Comparison of ENCODE assay signal across 25 cellular contexts in genomic region chr4:22903913-22904312, GRCh38.
"Had no signal": no experiment of that assay in that cellular context is flagged by ENCODE, and none has a peak within 500 bp of the region (broad histone marks: within the 10 kb centered on the region; RNA-seq: fewer than 3 reads in every experiment).

No MANE protein-coding gene starts in this region.

- ATAC-seq: effector memory CD8-positive, alpha-beta T cell; esophagus mucosa; foreskin keratinocyte; gastrocnemius medialis; gastroesophageal sphincter; heart left ventricle; heart right ventricle had no signal

- H3K36me3 ChIP-seq: colonic mucosa, esophagus muscularis mucosa, esophagus squamous epithelium, gastrocnemius medialis, gastroesophageal sphincter, heart left ventricle, heart right ventricle had no signal

- H3K27ac Mint-ChIP-seq: dendritic cell treated with granulocyte-macrophage colony-stimulating factor and Interleukin-4, amounts not matched to agents 40 ng/mL and 50 ng/mL, for 4 days; effector memory CD8-positive, alpha-beta T cell; endodermal cell had no signal

- H3K27ac ChIP-seq: colonic mucosa, coronary artery, dorsolateral prefrontal cortex, epithelial cell of prostate, esophagus muscularis mucosa, esophagus squamous epithelium, foreskin keratinocyte, gastrocnemius medialis, gastroesophageal sphincter, heart left ventricle, heart right ventricle had no signal

- H3K27me3 Mint-ChIP-seq: dendritic cell treated with granulocyte-macrophage colony-stimulating factor and Interleukin-4, amounts not matched to agents 40 ng/mL and 50 ng/mL, for 4 days; effector memory CD8-positive, alpha-beta T cell had no signal

- H3K9me3 Mint-ChIP-seq: dendritic cell treated with granulocyte-macrophage colony-stimulating factor and Interleukin-4, amounts not matched to agents 40 ng/mL and 50 ng/mL, for 4 days had no signal

- H3K4me1 ChIP-seq: colonic mucosa, esophagus muscularis mucosa, esophagus squamous epithelium, foreskin keratinocyte, gastrocnemius medialis, gastroesophageal sphincter, heart left ventricle, heart right ventricle had no signal

- H3K4me3 ChIP-seq: colonic mucosa, coronary artery, dorsolateral prefrontal cortex, esophagus muscularis mucosa, esophagus squamous epithelium, gastrocnemius medialis, gastroesophageal sphincter, heart left ventricle, heart right ventricle had no signal

- H3K4me3 Mint-ChIP-seq: dendritic cell treated with granulocyte-macrophage colony-stimulating factor and Interleukin-4, amounts not matched to agents 40 ng/mL and 50 ng/mL, for 4 days; effector memory CD8-positive, alpha-beta T cell; endodermal cell had no signal

- H3K9me3 ChIP-seq: colonic mucosa, esophagus muscularis mucosa, esophagus squamous epithelium, gastrocnemius medialis, gastroesophageal sphincter had no signal

- DNase-seq: colonic mucosa; cortex of kidney; dermis blood vessel endothelial cell; dorsolateral prefrontal cortex; effector CD4-positive, alpha-beta T cell; effector CD8-positive, alpha-beta T cell; effector memory CD4-positive, alpha-beta T cell; effector memory CD8-positive, alpha-beta T cell; endodermal cell; erythroblast; esophagus squamous epithelium; foreskin fibroblast; foreskin keratinocyte; foreskin melanocyte; gastrocnemius medialis; glutamatergic neuron; head of caudate nucleus; heart left ventricle; heart right ventricle had no signal

- H3K27me3 ChIP-seq: colonic mucosa, esophagus muscularis mucosa, esophagus squamous epithelium, foreskin keratinocyte, gastrocnemius medialis, gastroesophageal sphincter, heart left ventricle, heart right ventricle had no signal
